8 cellular contexts compared by ENCODE assay signal in the genomic region with DNA sequence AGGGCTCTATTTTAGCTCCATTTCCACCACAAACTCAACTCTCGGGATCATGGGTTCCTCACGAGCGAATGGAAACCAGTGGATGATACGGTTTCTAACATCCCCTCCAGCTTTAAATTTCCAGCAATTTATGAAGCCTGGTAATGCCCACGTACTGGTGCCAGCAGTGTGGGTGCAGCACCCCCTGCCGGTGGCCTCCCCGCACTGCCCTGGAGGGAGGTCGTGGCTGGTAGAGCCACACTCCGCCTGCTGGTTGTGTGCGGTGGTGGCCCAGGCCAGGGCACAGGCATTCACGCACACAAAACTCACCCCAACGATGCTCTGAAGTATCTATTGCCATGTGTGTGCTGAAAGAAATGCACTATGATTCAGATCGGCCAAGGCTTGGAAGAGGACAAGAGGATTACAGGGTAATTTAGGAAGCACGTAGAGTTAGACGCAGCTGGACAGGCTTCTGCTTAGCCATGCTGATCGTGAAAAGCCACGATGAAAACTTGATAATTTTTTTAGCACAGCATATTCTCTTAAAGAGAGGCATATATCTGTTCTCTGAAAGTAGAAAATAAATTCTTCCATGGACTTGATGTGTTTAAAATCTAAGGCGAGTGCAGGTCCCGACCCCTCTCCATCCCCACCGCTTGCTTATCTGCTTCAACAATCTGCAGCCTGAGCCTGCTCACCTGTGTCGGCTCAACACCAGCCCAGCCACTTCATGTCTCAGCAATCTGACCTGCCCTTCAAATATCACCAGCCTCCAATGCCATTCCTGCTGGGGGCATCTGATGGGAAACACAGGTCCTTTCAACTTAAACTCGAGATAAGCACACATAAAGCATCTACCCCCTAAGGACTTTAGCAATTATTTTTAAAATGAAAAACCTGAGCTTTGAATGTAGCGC. TPM values are rescaled to one million over a fixed set of nuclear protein-coding genes. Genes with fewer than 3 reads are reported as not detected.
A peak's percentile ranks its signal among the peaks of the same experiment; 100 is the strongest.
DNase-seq lines count a peak whose midpoint lies in the region; ATAC-seq, FAIRE-seq and TF ChIP-seq lines count a peak whose summit lies in the region.

No MANE protein-coding gene starts in this region.

- no peaks in the 10 kb centered on the region for H3K36me3 Mint-ChIP-seq in Caco-2 (ENCODE audit: insufficient read depth, unreplicated experiment)
- H3K36me3 Mint-ChIP-seq in T-cell = no peaks in the 10 kb centered on the region
- peaks cover 0 to 3% (median 0%) of the 10 kb centered on the region in 3 donors for H3K36me3 Mint-ChIP-seq in immature natural killer cell

- H3K9ac ChIP-seq in GM12878 (ENCODE audit: control insufficient read depth, insufficient read depth, low read length) = no peak overlapping the region

- TF ChIP-seq POLR2A in GM12878 (IDR thresholded peaks at IDR 0.05; ENCODE audit: low read depth, low read length) = no peak

- POLR2A ChIA-PET in Caco-2 (lab: Charles Lee) (no interaction called here), T-cell (lab: Charles Lee) (no interaction called here), GM12878 (lab: Charles Lee) (no interaction called here)

- no peaks in the 10 kb centered on the region for H3K27me3 ChIP-seq in Caco-2 (replicated peaks; ENCODE audit: control insufficient read depth, insufficient read depth, low read length)
- no peaks in the 10 kb centered on the region for H3K27me3 ChIP-seq in GM12878 (replicated peaks in 1 of 2; ENCODE audit: control insufficient read depth in 2 of 2, insufficient read depth in 2 of 2, low read length in 1 of 2)

- peak overlapping the region; percentile 50; the same call in 1 of the 2 replicates for H3K4me2 ChIP-seq in GM12878 (ENCODE audit: control insufficient read depth, insufficient read depth)

- TF ChIP-seq CTCF in Caco-2 (IDR thresholded peaks at IDR 0.05; ENCODE audit: insufficient read depth in 1 of 2, low read depth in 1 of 2, low read length in 1 of 2, severe bottlenecking in 1 of 2, unreplicated experiment in 1 of 2) = peak; percentile 71 to 80
- peak; percentile 97 to 100 (median 99) for TF ChIP-seq CTCF in GM12878 (IDR thresholded peaks at IDR 0.05 in 2 of 3, conservative IDR thresholded peaks at IDR 0.05 in 1 of 3; ENCODE audit: control insufficient read depth in 2 of 3, extremely low read depth in 1 of 3, insufficient read depth in 1 of 3, low read depth in 3 of 3, low read length in 3 of 3)

- H3K9me3 ChIP-seq in Caco-2 = no peaks in the 10 kb centered on the region
- no peaks in the 10 kb centered on the region for H3K9me3 ChIP-seq in GM12878 (replicated peaks; ENCODE audit: control insufficient read depth, insufficient read depth, low read length)

- no peak overlapping the region for H3K27ac Mint-ChIP-seq in Caco-2 (ENCODE audit: unreplicated experiment)
- H3K27ac Mint-ChIP-seq in T-cell = no peak overlapping the region
- H3K27ac Mint-ChIP-seq in immature natural killer cell = no peak overlapping the region

- CTCF ChIA-PET in Caco-2 (lab: Charles Lee) = interaction anchor here (0.6 to 1.0 kb wide), 5 partner anchors 10 to 277 kb away, joined by 3 to 9 read pairs (median 4); no protein-coding TSS in a partner anchor
- CTCF ChIA-PET in T-cell (lab: Charles Lee) = interaction anchor here in 1 of 2 donors (0.9 kb wide), 1 partner anchor 277 kb away, joined by 3 read pairs; no protein-coding TSS in a partner anchor
- CTCF ChIA-PET in GM12878 (lab: Yijun Ruan, JAX) = interaction anchor here (0.5 to 6.3 kb wide), 34 partner anchors 8 to 548 kb away, joined by 3 to 89 read pairs (median 4); a partner anchor contains a TSS

- H3K4me3 Mint-ChIP-seq in Caco-2 (ENCODE audit: unreplicated experiment) (no peak overlapping the region), T-cell (no peak overlapping the region), immature natural killer cell (no peak overlapping the region)

- TF ChIP-seq EP300 in GM12878 (IDR thresholded peaks at IDR 0.05; ENCODE audit: borderline replicate concordance in 1 of 2, control insufficient read depth in 1 of 2, low read depth in 2 of 2, low read length in 2 of 2) = no peak

- WGBS in GM12878 (ENCODE audit: insufficient coverage, insufficient replicate concordance, low lambda C conversion rate, missing lambda C conversion rate) = 30% methylated on average over 23 of the region's 23 CpGs

- BruUV-seq in Caco-2 (replicated peaks; lab: Mats Ljungman, UMichigan) (no TSS peak), GM12878 (replicated peaks; lab: Mats Ljungman, UMichigan) (no TSS peak)

- SMC1A ChIA-PET in GM12878 (lab: Charles Lee; ENCODE audit: uncharacterized antibody, unreplicated experiment) = interaction anchor here (0.5 to 2.6 kb wide), 10 partner anchors 10 to 278 kb away, joined by 3 to 17 read pairs (median 4); no protein-coding TSS in a partner anchor

- in situ Hi-C loops in GM12878 (cut with MboI) = loop anchor here (5.0 kb wide), 1 partner anchor 277 kb away; no protein-coding TSS in a partner anchor

- peak; percentile 44 for FAIRE-seq in GM12878 (lab: Jason Lieb, UNC)

- ATAC-seq in GM21360 (IDR thresholded peaks at IDR 0.05; ENCODE audit: unreplicated experiment) (peak; percentile 96), HG03565 (IDR thresholded peaks at IDR 0.05; ENCODE audit: unreplicated experiment) (peak; percentile 99), T-cell (replicated peaks in 1 of 4) (peak; percentile 48 to 72 (median 62)), GM12878 (peak; percentile 100)

- H2AFZ ChIP-seq in GM12878 (ENCODE audit: control insufficient read depth, low read depth, low read length) = peak overlapping the region; percentile 73

- DNase-seq in Caco-2 (peak in 1 of 2 experiments; percentile 75), T-cell (peak in 32 of 34 experiments; percentile 5 to 56 (median 31)), GM12878 (ENCODE audit: low read depth, low spot score) (peak; percentile 12), immature natural killer cell (peak; percentile 24 to 30 (median 30)), LoVo (ENCODE audit: low spot score) (no peak)
- DNase-seq in stimulated activated CD4-positive, alpha-beta T cell treated with anti-CD3 and anti-CD28 coated beads, Interleukin-15, amount 100 ng/mL, for 24 hours = peak; percentile 86

- H3K36me3 ChIP-seq in Caco-2 (ENCODE audit: control insufficient read depth, insufficient read depth, low read length) (no peaks in the 10 kb centered on the region), GM12878 (ENCODE audit: control insufficient read depth in 2 of 2, insufficient read depth in 2 of 2, low read length in 1 of 2) (no peaks in the 10 kb centered on the region)

- H3K4me3 ChIP-seq in Caco-2 (ENCODE audit: low read depth, low read length) (no peak overlapping the region), GM12878 (no peak overlapping the region)

- H3K27ac ChIP-seq in GM12878 (ENCODE audit: control insufficient read depth, insufficient read depth) = no peak overlapping the region

- TF ChIP-seq RAD21 in GM12878 (IDR thresholded peaks at IDR 0.05; ENCODE audit: insufficient read depth, low read depth, low read length) = peak; percentile 89

- H3K79me2 ChIP-seq in GM12878 (ENCODE audit: control insufficient read depth, insufficient read depth, low read length) = no peaks in the 10 kb centered on the region

- intact Hi-C loops in Caco-2 (cut with micrococcal nuclease; ENCODE audit: unreplicated experiment) = loop anchor here (1.0 kb wide), 2 partner anchors 18 to 277 kb away; no protein-coding TSS in a partner anchor
- intact Hi-C loops in GM12878 (cut with micrococcal nuclease; ENCODE audit: unreplicated experiment) = loop anchor here (1.0 kb wide), 1 partner anchor 277 kb away; no protein-coding TSS in a partner anchor

- no peaks in the 10 kb centered on the region for H3K9me3 Mint-ChIP-seq in Caco-2 (ENCODE audit: unreplicated experiment)
- H3K9me3 Mint-ChIP-seq in T-cell = no peaks in the 10 kb centered on the region
- H3K9me3 Mint-ChIP-seq in immature natural killer cell = no peaks in the 10 kb centered on the region

- H3K4me1 Mint-ChIP-seq in Caco-2 (ENCODE audit: low read depth, unreplicated experiment) (no peaks in the 10 kb centered on the region), T-cell (no peaks in the 10 kb centered on the region), immature natural killer cell (no peaks in the 10 kb centered on the region)

- no peaks in the 10 kb centered on the region for H3K27me3 Mint-ChIP-seq in Caco-2 (ENCODE audit: insufficient read depth, unreplicated experiment)
- H3K27me3 Mint-ChIP-seq in T-cell = peaks cover 0 to 2% of the 10 kb centered on the region in 2 donors
- H3K27me3 Mint-ChIP-seq in immature natural killer cell (ENCODE audit: low read depth in 3 of 3) = peaks cover 0 to 2% (median 0%) of the 10 kb centered on the region in 3 donors

- H3K4me1 ChIP-seq in Caco-2 (no peaks in the 10 kb centered on the region), GM12878 (ENCODE audit: control insufficient read depth, insufficient read depth, low read length) (peaks cover 3% of the 10 kb centered on the region)

- RAD21 ChIA-PET in GM12878 (lab: Charles Lee; ENCODE audit: unreplicated experiment) = interaction anchor here (0.6 to 1.7 kb wide), 5 partner anchors 73 to 1826 kb away, joined by 3 to 17 read pairs (median 3); no protein-coding TSS in a partner anchor

- no peaks in the 10 kb centered on the region for H4K20me1 ChIP-seq in GM12878 (ENCODE audit: control insufficient read depth, insufficient read depth)

TF ChIP-seq in GM12878, 131 proteins besides CTCF, POLR2A, EP300 and RAD21 (continues in another document):
- TF ChIP-seq SMC3 (IDR thresholded peaks at IDR 0.05; ENCODE audit: borderline replicate concordance, low read length) (peak; percentile 86), PML (IDR thresholded peaks at IDR 0.05; ENCODE audit: low read length) (no peak)

RNA-seq across cellular contexts. Expression of a gene that starts 59.1 kb away (rescaled TPM):
- total RNA-seq in Caco-2 (2022) = 2.7 and 3.4 TPM in 2 replicates
- total RNA-seq in T-cell = 1 to 10 TPM in 4 of 5 donors, under 1 TPM in 1; 0.72 to 2.0 (median 1.3) TPM
- total RNA-seq in GM12878 (2013; cell fraction: nucleolus; rRNA removed) = 6.5 and 7.1 TPM in 2 replicates
- total RNA-seq in GM12878 (2014; rRNA removed) = 6.3 and 7.9 TPM in 2 replicates
- total RNA-seq in GM12878 (2014; rRNA removed; fragmentation: Illumina TruSeq; extraction: Trizol) = 4.0 and 4.5 TPM in 2 replicates
- total RNA-seq in GM12878 (2021) = 5.7 and 6.2 TPM in 2 replicates
- 1.9 TPM for polyA plus RNA-seq in GM12878 (2011; ENCODE audit: low read depth)
- polyA plus RNA-seq in GM12878 (2011; rRNA removed) = 14.6 and 15.0 TPM in 2 replicates
- polyA plus RNA-seq in GM12878 (2011; cell fraction: cytosol; rRNA removed) = 17.8 and 19.1 TPM in 2 replicates
- 3.8 and 6.8 TPM in 2 replicates for polyA plus RNA-seq in GM12878 (2011; cell fraction: nucleus; rRNA removed)
- polyA plus RNA-seq in GM12878 (2012) = 3.6 and 3.8 TPM in 2 replicates
- 4.8 and 5.9 TPM in 2 replicates for polyA plus RNA-seq in GM12878 (2014; fragmentation: Illumina TruSeq; extraction: Trizol)
- 1 to 10 TPM; 2.4 to 3.5 TPM for polyA plus RNA-seq in GM12878 (2014; fragmentation: Nextera tagmentation; extraction: Ambion mirVana)
- 4.0 and 4.5 TPM in 2 replicates for polyA plus RNA-seq in GM12878 (2014; rRNA removed)
- polyA plus RNA-seq in GM12878 (2016; fragmentation: Nextera tagmentation; extraction: Ambion mirVana) = 1 to 10 TPM; 2.6 to 3.0 TPM
- polyA minus RNA-seq in GM12878 (2011; rRNA and poly(A)+ RNA removed) = 15.6 and 17.9 TPM in 2 replicates
- 8.2 and 10.0 TPM in 2 replicates for polyA minus RNA-seq in GM12878 (2011; cell fraction: cytosol; rRNA and poly(A)+ RNA removed)
- polyA minus RNA-seq in GM12878 (2011; cell fraction: nucleus; rRNA and poly(A)+ RNA removed) = 4.8 and 10.9 TPM in 2 replicates
- 10 to 100 TPM in 2 of 3 donors, 1 to 10 TPM in 1; 4.6 to 16.1 (median 11.3) TPM for polyA plus RNA-seq in immature natural killer cell
